17 cellular contexts compared by ENCODE assay signal in the genomic region with DNA sequence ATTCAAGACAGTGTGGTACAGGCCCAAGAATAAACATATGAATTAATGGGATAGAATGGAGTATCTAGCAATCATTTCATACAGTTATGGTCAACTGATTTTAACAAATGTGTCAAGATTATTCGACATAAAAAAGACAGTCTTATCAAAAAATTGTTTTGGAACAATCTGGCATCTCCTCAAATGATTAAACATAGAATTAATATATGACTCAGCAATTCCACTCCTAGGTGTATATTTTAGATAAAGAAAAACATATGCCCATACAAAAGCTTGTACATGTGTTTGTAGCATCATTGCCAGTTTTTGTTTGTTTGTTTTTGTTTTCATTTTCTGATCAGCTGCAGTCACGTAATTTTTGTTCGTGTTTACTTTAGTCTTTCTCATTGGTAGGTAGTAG.
DNase-seq lines count a peak whose midpoint lies in the region; ATAC-seq, FAIRE-seq and TF ChIP-seq lines count a peak whose summit lies in the region.
"Had no signal": no experiment of that assay in that cellular context is flagged by ENCODE, and none has a peak within 500 bp of the region (broad histone marks: within the 10 kb centered on the region; RNA-seq: fewer than 3 reads in every experiment).

No MANE protein-coding gene starts in this region.

- no peak overlapping the region for H3K4me3 ChIP-seq in A549
- H3K4me3 ChIP-seq in K562, result no peak overlapping the region
- H3K4me3 ChIP-seq: BLaER1 treated with 17β-estradiol and CSF1 and Interleukin-3, amounts not matched to agents 10 nM and 100 nM had no signal

- no peaks in the 10 kb centered on the region for H3K79me2 ChIP-seq in K562 (ENCODE audit: control insufficient read depth, insufficient read depth, low read length)

- TF ChIP-seq RAD21 in A549 (conservative IDR thresholded peaks at IDR 0.05 in 1 of 2, IDR thresholded peaks at IDR 0.05 in 1 of 2) (no peak), K562 (CRISPR knock-in tag; conservative IDR thresholded peaks at IDR 0.05 in 1 of 2, IDR thresholded peaks at IDR 0.05 in 1 of 2) (no peak)

- H3K36me3 ChIP-seq in K562 (ENCODE audit: control insufficient read depth, insufficient read depth, low read length), result no peaks in the 10 kb centered on the region
- H3K36me3 ChIP-seq: BLaER1 treated with 17β-estradiol and CSF1 and Interleukin-3, amounts not matched to agents 10 nM and 100 nM had no signal

- ATAC-seq in A549 (no peak), K562 (no peak)
- ATAC-seq: CD8-positive, alpha-beta T cell had no signal

- FAIRE-seq in A549 (lab: Jason Lieb, UNC) (no peak), D721Med (lab: Jason Lieb, UNC) (peak; percentile 48), K562 (lab: Jason Lieb, UNC) (no peak)
- FAIRE-seq: G401.6, GM12891, GM19239 had no signal

- no peak for DNase-seq in A549 (ENCODE audit: low read depth in 1 of 2, low spot score in 1 of 2)
- no peak for DNase-seq in D721Med (ENCODE audit: insufficient read length, low spot score)
- no peak for DNase-seq in K562 (ENCODE audit: extremely low read depth in 1 of 4, low spot score in 3 of 4)
- DNase-seq in stimulated activated CD4-positive, alpha-beta T cell treated with anti-CD3 and anti-CD28 coated beads, Interleukin-2, amount 100 ng/mL, for 48 hours, result no peak
- no peak for DNase-seq in NK-92 (lab: John Stamatoyannopoulos, UW; ENCODE audit: unreplicated experiment)
- DNase-seq: 8988T; AML-193; CD4-positive, alpha-beta T cell; CD8-positive, alpha-beta T cell; COR-L47; DMS79 treated with DMSO at 0.1 percent for 48 hours; GF-D8 had no signal

- H4K20me1 ChIP-seq in K562 (replicated peaks; ENCODE audit: control insufficient read depth, insufficient read depth, low read length), result no peaks in the 10 kb centered on the region
- H4K20me1 ChIP-seq: BLaER1 treated with 17β-estradiol and CSF1 and Interleukin-3, amounts not matched to agents 10 nM and 100 nM had no signal

- intact Hi-C loops in K562 (cut with micrococcal nuclease), result no loop called here

- no peaks in the 10 kb centered on the region for H3K9me1 ChIP-seq in K562 (ENCODE audit: control insufficient read depth, insufficient read depth, low read length)

- POLR2A ChIA-PET in A549 (lab: Yijun Ruan, JAX), result no interaction called here
- POLR2A ChIA-PET in K562 (lab: Yijun Ruan, JAX), result no interaction called here

- no peaks in the 10 kb centered on the region for H3K27me3 ChIP-seq in K562 (ENCODE audit: control insufficient read depth in 2 of 2, insufficient read depth in 2 of 2, low read length in 2 of 2)
- H3K27me3 ChIP-seq: BLaER1 treated with 17β-estradiol and CSF1 and Interleukin-3, amounts not matched to agents 10 nM and 100 nM had no signal

- no peak for TF ChIP-seq POLR2A in A549 (IDR thresholded peaks at IDR 0.05; ENCODE audit: low read length)
- TF ChIP-seq POLR2A in K562 (conservative IDR thresholded peaks at IDR 0.05), result no peak

- H3K9ac ChIP-seq in K562 (ENCODE audit: insufficient read depth in 1 of 2, low read depth in 2 of 2, low read length in 2 of 2), result no peak overlapping the region
- H3K9ac ChIP-seq: BLaER1 treated with 17β-estradiol and CSF1 and Interleukin-3, amounts not matched to agents 10 nM and 100 nM had no signal

- TF ChIP-seq CTCF in A549 (IDR thresholded peaks at IDR 0.05), result no peak
- TF ChIP-seq CTCF in D721Med (IDR thresholded peaks at IDR 0.05; ENCODE audit: insufficient read depth, missing control alignments), result no peak
- TF ChIP-seq CTCF in K562 (IDR thresholded peaks at IDR 0.05 in 2 of 3, conservative IDR thresholded peaks at IDR 0.05 in 1 of 3; ENCODE audit: insufficient read depth in 2 of 3, low read depth in 1 of 3, low read length in 3 of 3), result no peak

- in situ Hi-C loops in K562 (cut with MboI), result no loop called here

- H3K27ac ChIP-seq in A549, result no peak overlapping the region
- no peak overlapping the region for H3K27ac ChIP-seq in K562 (ENCODE audit: extremely low read depth, low read depth, low read length)
- H3K27ac ChIP-seq: BLaER1 treated with 17β-estradiol and CSF1 and Interleukin-3, amounts not matched to agents 10 nM and 100 nM; C4-2B had no signal

- no peaks in the 10 kb centered on the region for H3K4me1 ChIP-seq in A549
- H3K4me1 ChIP-seq in K562 (replicated peaks in 1 of 2; ENCODE audit: control insufficient read depth in 2 of 2, insufficient read depth in 2 of 2, low read length in 2 of 2), result no peaks in the 10 kb centered on the region
- H3K4me1 ChIP-seq: BLaER1 treated with 17β-estradiol and CSF1 and Interleukin-3, amounts not matched to agents 10 nM and 100 nM had no signal

- CTCF ChIA-PET in A549 (lab: Yijun Ruan, JAX), result no interaction called here
- CTCF ChIA-PET in K562 (lab: Yijun Ruan, JAX; ENCODE audit: low intra/inter-chr PET ratio), result no interaction called here

- H3K4me2 ChIP-seq in A549, result no peak overlapping the region
- no peak overlapping the region for H3K4me2 ChIP-seq in K562 (ENCODE audit: insufficient read depth, low read length)
- H3K4me2 ChIP-seq: BLaER1 treated with 17β-estradiol and CSF1 and Interleukin-3, amounts not matched to agents 10 nM and 100 nM had no signal

- 70% methylated on average over 3 of the region's 3 CpGs for WGBS in A549 (ENCODE audit: missing lambda C conversion rate)
- WGBS in K562 (ENCODE audit: insufficient coverage, low coverage, missing lambda C conversion rate), result 33% methylated on average over 3 of the region's 3 CpGs

- TF ChIP-seq EP300 in A549 (IDR thresholded peaks at IDR 0.05) (no peak), K562 (IDR thresholded peaks at IDR 0.05; ENCODE audit: low read length) (no peak)

- H3K9me3 ChIP-seq in A549 (no peaks in the 10 kb centered on the region), K562 (replicated peaks; ENCODE audit: control insufficient read depth, insufficient read depth, low read depth, low read length) (no peaks in the 10 kb centered on the region)
- H3K9me3 ChIP-seq: BLaER1 treated with 17β-estradiol and CSF1 and Interleukin-3, amounts not matched to agents 10 nM and 100 nM had no signal

- BruUV-seq in K562 (replicated peaks; lab: Mats Ljungman, UMichigan), result no TSS peak

- H2AFZ ChIP-seq in K562 (ENCODE audit: low read depth, low read length), result no peak overlapping the region

TF ChIP-seq in A549, 52 proteins besides CTCF, POLR2A, EP300 and RAD21:
- TF ChIP-seq MAFK (IDR thresholded peaks at IDR 0.05; ENCODE audit: partially characterized antibody) (peak; percentile 79), RARB (CRISPR knock-in tag; IDR thresholded peaks at IDR 0.05) (no peak), FOXS1 (CRISPR knock-in tag; IDR thresholded peaks at IDR 0.05) (no peak), NFE2L2 (conservative IDR thresholded peaks at IDR 0.05; ENCODE audit: low read length) (peak; percentile 51; the same call in 1 of the 2 replicates)

TF ChIP-seq in K562, 482 proteins besides CTCF, POLR2A, EP300 and RAD21 (continues in another document):
- TF ChIP-seq MAFK (IDR thresholded peaks at IDR 0.05; ENCODE audit: low read length) (peak; percentile 26; the same call in 1 of the 2 replicates), MAFF (IDR thresholded peaks at IDR 0.05; ENCODE audit: low read length) (peak; percentile 37; the same call in 1 of the 2 replicates), ETV6 (IDR thresholded peaks at IDR 0.05; ENCODE audit: borderline replicate concordance in 1 of 2, low read depth in 2 of 2, low read length in 1 of 2) (no peak), ETV6 (CRISPR knock-in tag; IDR thresholded peaks at IDR 0.05; ENCODE audit: borderline replicate concordance) (no peak), ZNF316 (IDR thresholded peaks at IDR 0.05) (peak; percentile 49; the same call in 1 of the 2 replicates)
- TF ChIP-seq, protein P1, sequence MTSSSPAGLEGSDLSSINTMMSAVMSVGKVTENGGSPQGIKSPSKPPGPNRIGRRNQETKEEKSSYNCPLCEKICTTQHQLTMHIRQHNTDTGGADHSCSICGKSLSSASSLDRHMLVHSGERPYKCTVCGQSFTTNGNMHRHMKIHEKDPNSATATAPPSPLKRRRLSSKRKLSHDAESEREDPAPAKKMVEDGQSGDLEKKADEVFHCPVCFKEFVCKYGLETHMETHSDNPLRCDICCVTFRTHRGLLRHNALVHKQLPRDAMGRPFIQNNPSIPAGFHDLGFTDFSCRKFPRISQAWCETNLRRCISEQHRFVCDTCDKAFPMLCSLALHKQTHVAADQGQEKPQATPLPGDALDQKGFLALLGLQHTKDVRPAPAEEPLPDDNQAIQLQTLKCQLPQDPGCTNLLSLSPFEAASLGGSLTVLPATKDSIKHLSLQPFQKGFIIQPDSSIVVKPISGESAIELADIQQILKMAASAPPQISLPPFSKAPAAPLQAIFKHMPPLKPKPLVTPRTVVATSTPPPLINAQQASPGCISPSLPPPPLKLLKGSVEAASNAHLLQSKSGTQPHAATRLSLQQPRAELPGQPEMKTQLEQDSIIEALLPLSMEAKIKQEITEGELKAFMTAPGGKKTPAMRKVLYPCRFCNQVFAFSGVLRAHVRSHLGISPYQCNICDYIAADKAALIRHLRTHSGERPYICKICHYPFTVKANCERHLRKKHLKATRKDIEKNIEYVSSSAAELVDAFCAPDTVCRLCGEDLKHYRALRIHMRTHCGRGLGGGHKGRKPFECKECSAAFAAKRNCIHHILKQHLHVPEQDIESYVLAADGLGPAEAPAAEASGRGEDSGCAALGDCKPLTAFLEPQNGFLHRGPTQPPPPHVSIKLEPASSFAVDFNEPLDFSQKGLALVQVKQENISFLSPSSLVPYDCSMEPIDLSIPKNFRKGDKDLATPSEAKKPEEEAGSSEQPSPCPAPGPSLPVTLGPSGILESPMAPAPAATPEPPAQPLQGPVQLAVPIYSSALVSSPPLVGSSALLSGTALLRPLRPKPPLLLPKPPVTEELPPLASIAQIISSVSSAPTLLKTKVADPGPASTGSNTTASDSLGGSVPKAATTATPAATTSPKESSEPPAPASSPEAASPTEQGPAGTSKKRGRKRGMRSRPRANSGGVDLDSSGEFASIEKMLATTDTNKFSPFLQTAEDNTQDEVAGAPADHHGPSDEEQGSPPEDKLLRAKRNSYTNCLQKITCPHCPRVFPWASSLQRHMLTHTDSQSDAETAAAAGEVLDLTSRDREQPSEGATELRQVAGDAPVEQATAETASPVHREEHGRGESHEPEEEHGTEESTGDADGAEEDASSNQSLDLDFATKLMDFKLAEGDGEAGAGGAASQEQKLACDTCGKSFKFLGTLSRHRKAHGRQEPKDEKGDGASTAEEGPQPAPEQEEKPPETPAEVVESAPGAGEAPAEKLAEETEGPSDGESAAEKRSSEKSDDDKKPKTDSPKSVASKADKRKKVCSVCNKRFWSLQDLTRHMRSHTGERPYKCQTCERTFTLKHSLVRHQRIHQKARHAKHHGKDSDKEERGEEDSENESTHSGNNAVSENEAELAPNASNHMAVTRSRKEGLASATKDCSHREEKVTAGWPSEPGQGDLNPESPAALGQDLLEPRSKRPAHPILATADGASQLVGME (CRISPR knock-in tag; IDR thresholded peaks at IDR 0.05), result no peak
